ENCODE assay signal across 10 cellular contexts in genomic region chr7:49773082-49773938, GRCh38. TPM values are rescaled to one million over a fixed set of nuclear protein-coding genes. Genes with fewer than 3 reads are reported as not detected.
DNase-seq lines count a peak whose midpoint lies in the region; TF ChIP-seq lines count a peak whose summit lies in the region.
"Had no signal": no experiment of that assay in that cellular context is flagged by ENCODE, and none has a peak within 500 bp of the region (broad histone marks: within the 10 kb centered on the region; RNA-seq: fewer than 3 reads in every experiment).

Gene VWC2, plus strand, starts transcription at chr7:49773638. Its CDS starts 1,798 bp downstream, at chr7:49775436.

- H3K27ac ChIP-seq in tibial nerve (no peak within 1 kb of the TSS), Karpas-422 (ENCODE audit: low read length) (no peak within 1 kb of the TSS)
- H3K27ac ChIP-seq in effector memory CD4-positive, alpha-beta T cell (ENCODE audit: insufficient read depth, low read length, poor library complexity, severe bottlenecking), result no peak within 1 kb of the TSS

- H3K4me1 ChIP-seq in tibial nerve (peaks cover 0 to 36% (median 5%) of the 10 kb centered on the region in 4 donors), Karpas-422 (ENCODE audit: low read length) (no peaks in the 10 kb centered on the region)
- H3K4me1 ChIP-seq in effector memory CD4-positive, alpha-beta T cell (ENCODE audit: control insufficient read depth, insufficient read depth, low read length, poor library complexity, severe bottlenecking), result no peaks in the 10 kb centered on the region

- no peaks in the 10 kb centered on the region for H3K79me2 ChIP-seq in Karpas-422 (ENCODE audit: low read length)

- TF ChIP-seq POLR2A in tibial nerve (IDR thresholded peaks at IDR 0.05), result no peak

- no peaks in the 10 kb centered on the region for H4K20me1 ChIP-seq in Karpas-422 (ENCODE audit: insufficient read depth, low read depth, low read length)

- DNase-seq in NOMO-1 treated with DMSO at 0.1 percent for 48 hours (lab: John Stamatoyannopoulos, UW; ENCODE audit: unreplicated experiment) (peak; percentile 18), NOMO-1 treated with dmso at 0.1 percent for 144 hours (lab: John Stamatoyannopoulos, UW; ENCODE audit: unreplicated experiment) (no peak), cerebellar cortex (ENCODE audit: low spot score) (peak; percentile 49), medulla oblongata (ENCODE audit: extremely low spot score) (peak; percentile 19), tibial nerve (ENCODE audit: low spot score in 2 of 2) (no peak), NCI-H2196 (lab: John Stamatoyannopoulos, UW; ENCODE audit: unreplicated experiment) (no peak), Karpas-422 (no peak)
- DNase-seq in effector memory CD4-positive, alpha-beta T cell, result no peak
- DNase-seq: activated CD8-positive, alpha-beta memory T cell treated with anti-CD3 and anti-CD28 coated beads, Interleukin-2, amount 50 U/mL, for 48 hours; NCI-H1930 had no signal

- TF ChIP-seq EP300 in tibial nerve (IDR thresholded peaks at IDR 0.05), result no peak

- H3K36me3 ChIP-seq in tibial nerve, result no peaks in the 10 kb centered on the region
- no peaks in the 10 kb centered on the region for H3K36me3 ChIP-seq in Karpas-422 (ENCODE audit: insufficient read depth, low read length)
- no peaks in the 10 kb centered on the region for H3K36me3 ChIP-seq in effector memory CD4-positive, alpha-beta T cell (ENCODE audit: control insufficient read depth, insufficient read depth, low read length)

- H3K4me2 ChIP-seq in Karpas-422 (ENCODE audit: low read depth, low read length, poor library complexity, severe bottlenecking), result no peak within 1 kb of the TSS

- no peaks in the 10 kb centered on the region for H3K9me2 ChIP-seq in Karpas-422 (replicated peaks; ENCODE audit: insufficient read depth, low read length)

- TF ChIP-seq CTCF in tibial nerve (IDR thresholded peaks at IDR 0.05), result no peak

- H2AFZ ChIP-seq in Karpas-422 (ENCODE audit: low read length), result no peak within 1 kb of the TSS

- H3K9ac ChIP-seq in Karpas-422 (ENCODE audit: low read length), result no peak within 1 kb of the TSS

- H3K4me3 ChIP-seq in tibial nerve (peak within 1 kb of the TSS in 3 of 4 donors; percentile 8 to 54 (median 23)), Karpas-422 (ENCODE audit: low read length) (no peak within 1 kb of the TSS)
- H3K4me3 ChIP-seq in effector memory CD4-positive, alpha-beta T cell (ENCODE audit: insufficient read depth, low read depth, low read length, poor library complexity, severe bottlenecking), result no peak within 1 kb of the TSS

- H3K9me3 ChIP-seq in tibial nerve (no peaks in the 10 kb centered on the region), Karpas-422 (ENCODE audit: low read length) (no peaks in the 10 kb centered on the region; the same call in 1 of the 2 replicates)
- H3K9me3 ChIP-seq in effector memory CD4-positive, alpha-beta T cell (ENCODE audit: control insufficient read depth, low read length), result no peaks in the 10 kb centered on the region

- 1 to 2% methylated on average over 30 to 55 of the region's 83 CpGs for WGBS in tibial nerve, 2 donors

- H3K27me3 ChIP-seq in tibial nerve (peaks cover 0 to 47% of the 10 kb centered on the region in 2 donors), Karpas-422 (ENCODE audit: low read length) (no peaks in the 10 kb centered on the region)
- peaks cover 11% of the 10 kb centered on the region for H3K27me3 ChIP-seq in effector memory CD4-positive, alpha-beta T cell (replicated peaks; ENCODE audit: control insufficient read depth, insufficient read depth, low read length, poor library complexity, severe bottlenecking)

RNA-seq across cellular contexts. Expression of gene VWC2, which starts in this region (rescaled TPM):
- total RNA-seq in tibial nerve, result under 1 TPM; under 0.01 to 0.20 (median under 0.01) TPM
- total RNA-seq in Karpas-422 (2014; rRNA removed; shearing (Covaris generic); ENCODE audit: low replicate concordance), result not detected in 2 replicates

Comparison
In these comparisons a context has a peak if more than half of its experiments do, and no peak if none do; other contexts are left out.
1. DNase-seq: peak in NOMO-1 treated with DMSO at 0.1 percent for 48 hours (single experiment), cerebellar cortex (single experiment) and medulla oblongata (single experiment); none in NOMO-1 treated with dmso at 0.1 percent for 144 hours (single experiment), tibial nerve (0 of 2), NCI-H2196 (single experiment), Karpas-422 (single experiment) and effector memory CD4-positive, alpha-beta T cell (0 of 3).
2. H3K4me3 ChIP-seq: peak in tibial nerve (3 of 4); none in Karpas-422 (single experiment) and effector memory CD4-positive, alpha-beta T cell (single experiment).